ENCODE assay signal across 20 cellular contexts in the genomic region with DNA sequence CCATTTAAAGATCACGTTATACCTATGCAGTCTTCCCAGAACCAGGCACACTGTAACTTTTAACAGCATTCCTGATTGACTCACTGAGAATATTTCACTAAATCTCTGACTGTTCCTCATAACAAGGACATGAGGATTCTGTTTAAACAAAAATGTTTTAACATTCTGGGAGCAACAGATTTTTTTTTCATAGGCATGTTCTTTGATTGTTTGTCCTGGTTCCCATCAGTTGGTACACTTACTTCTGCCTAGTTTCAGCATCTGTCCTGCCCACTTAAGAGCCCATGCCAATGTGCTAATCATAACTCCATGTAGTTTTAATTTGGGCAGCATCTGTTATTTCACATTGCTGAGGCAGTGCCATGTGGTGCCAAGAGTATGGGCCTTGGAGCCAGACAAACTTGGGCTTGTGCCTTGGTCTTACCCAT.
DNase-seq lines count a peak whose midpoint lies in the region; ATAC-seq and TF ChIP-seq lines count a peak whose summit lies in the region.
"Had no signal": no experiment of that assay in that cellular context is flagged by ENCODE, and none has a peak within 500 bp of the region (broad histone marks: within the 10 kb centered on the region; RNA-seq: fewer than 3 reads in every experiment).

No MANE protein-coding gene starts in this region.

- TF ChIP-seq RAD21 in SK-N-SH (IDR thresholded peaks at IDR 0.05; ENCODE audit: low read length): no peak

- no peak overlapping the region for H3K4me2 ChIP-seq in mammary epithelial cell (ENCODE audit: insufficient read depth, low read depth, low read length)
- H3K4me2 ChIP-seq in SK-N-SH: no peak overlapping the region
- H3K4me2 ChIP-seq in mesenchymal stem cell (ENCODE audit: low read length, poor library complexity, severe bottlenecking): no peak overlapping the region

- H3K4me1 ChIP-seq in mammary epithelial cell (ENCODE audit: insufficient read depth, low read length) (peaks cover 23% of the 10 kb centered on the region), SK-N-SH (ENCODE audit: control insufficient read depth in 1 of 2, insufficient read depth in 2 of 2, low read depth in 1 of 2, low read length in 1 of 2) (no peaks in the 10 kb centered on the region; a peak in 2 of 4 replicates), mesenchymal stem cell (ENCODE audit: control insufficient read depth, insufficient read depth, low read depth, low read length) (peaks cover 2% of the 10 kb centered on the region)
- H3K4me1 ChIP-seq: body of pancreas, pancreas, thyroid gland had no signal

- H3K9ac ChIP-seq in mammary epithelial cell (ENCODE audit: insufficient read depth, low read length) (no peak overlapping the region), SK-N-SH (no peak overlapping the region), mesenchymal stem cell (ENCODE audit: low read length) (no peak overlapping the region)

- no peak for DNase-seq in mammary epithelial cell
- DNase-seq in MCF 10A (ENCODE audit: unreplicated experiment): no peak
- DNase-seq in SK-N-SH: no peak
- DNase-seq in foreskin fibroblast: peak; percentile 18 to 51
- DNase-seq in activated CD4-positive, alpha-beta T cell treated with anti-CD3 and anti-CD28 coated beads for 36 hours: no peak
- DNase-seq in G401 (ENCODE audit: low spot score): no peak
- DNase-seq in glomerular visceral epithelial cell (ENCODE audit: extremely low spot score): no peak
- DNase-seq in mesenchymal stem cell: no peak
- DNase-seq: 8988T; activated naive CD4-positive, alpha-beta T cell treated with anti-CD3 and anti-CD28 coated beads, Interleukin-2, amount 10 ng/mL, durations not matched to agents 7 days and 5 days; body of pancreas; CD8-positive, alpha-beta memory T cell; Karpas-422; left ventricle myocardium superior; NCI-H1436; NCI-H226; pancreas; T-helper 9 cell; thyroid gland had no signal

- no peaks in the 10 kb centered on the region for H3K9me3 ChIP-seq in mammary epithelial cell (replicated peaks; ENCODE audit: insufficient read depth, low read length)
- no peaks in the 10 kb centered on the region for H3K9me3 ChIP-seq in SK-N-SH
- H3K9me3 ChIP-seq in mesenchymal stem cell (ENCODE audit: control insufficient read depth, low read length): no peaks in the 10 kb centered on the region
- H3K9me3 ChIP-seq: body of pancreas, pancreas, thyroid gland had no signal

- no peak overlapping the region for H3K4ac ChIP-seq in mesenchymal stem cell (ENCODE audit: low read depth in 1 of 2, low read length in 2 of 2)

- H3K27me3 Mint-ChIP-seq in MCF 10A (ENCODE audit: insufficient read depth, unreplicated experiment): no peaks in the 10 kb centered on the region
- H3K27me3 Mint-ChIP-seq in activated CD4-positive, alpha-beta T cell treated with anti-CD3 and anti-CD28 coated beads for 36 hours: no peaks in the 10 kb centered on the region
- H3K27me3 Mint-ChIP-seq: dendritic cell treated with granulocyte-macrophage colony-stimulating factor and Interleukin-4, amounts not matched to agents 40 ng/mL and 50 ng/mL, for 4 days had no signal

- no peak overlapping the region for H2BK120ac ChIP-seq in mesenchymal stem cell (ENCODE audit: low read depth, low read length)

- H3K36me3 Mint-ChIP-seq in MCF 10A (ENCODE audit: insufficient read depth, unreplicated experiment): no peaks in the 10 kb centered on the region
- no peaks in the 10 kb centered on the region for H3K36me3 Mint-ChIP-seq in activated CD4-positive, alpha-beta T cell treated with anti-CD3 and anti-CD28 coated beads for 36 hours (ENCODE audit: low read depth)
- H3K36me3 Mint-ChIP-seq: activated naive CD4-positive, alpha-beta T cell treated with anti-CD3 and anti-CD28 coated beads, Interleukin-2, amount 10 ng/mL, durations not matched to agents 7 days and 5 days had no signal

- no peak overlapping the region for H3K23ac ChIP-seq in mesenchymal stem cell (ENCODE audit: low read length in 2 of 2)

- H3K14ac ChIP-seq in mesenchymal stem cell (ENCODE audit: low read length in 2 of 2): no peak overlapping the region

- H3K79me1 ChIP-seq in mesenchymal stem cell (replicated peaks; ENCODE audit: low read length, poor library complexity, severe bottlenecking): no peaks in the 10 kb centered on the region

- no peak for TF ChIP-seq EP300 in SK-N-SH (IDR thresholded peaks at IDR 0.05; ENCODE audit: borderline replicate concordance in 1 of 2, low read depth in 1 of 2, low read length in 1 of 2)

- no peak overlapping the region for H3K27ac Mint-ChIP-seq in MCF 10A (ENCODE audit: low read depth, unreplicated experiment)
- no peak overlapping the region for H3K27ac Mint-ChIP-seq in activated CD4-positive, alpha-beta T cell treated with anti-CD3 and anti-CD28 coated beads for 36 hours
- H3K27ac Mint-ChIP-seq: activated naive CD4-positive, alpha-beta T cell treated with anti-CD3 and anti-CD28 coated beads, Interleukin-2, amount 10 ng/mL, durations not matched to agents 7 days and 5 days; CD8-positive, alpha-beta memory T cell; dendritic cell treated with granulocyte-macrophage colony-stimulating factor and Interleukin-4, amounts not matched to agents 40 ng/mL and 50 ng/mL, for 4 days had no signal

- peak overlapping the region in 1 of 2 experiments; percentile 31 for H2BK12ac ChIP-seq in mesenchymal stem cell (ENCODE audit: low read length in 2 of 2)

- no peak overlapping the region for H3K4me3 Mint-ChIP-seq in MCF 10A (ENCODE audit: unreplicated experiment)
- H3K4me3 Mint-ChIP-seq in activated CD4-positive, alpha-beta T cell treated with anti-CD3 and anti-CD28 coated beads for 36 hours: no peak overlapping the region
- H3K4me3 Mint-ChIP-seq: activated naive CD4-positive, alpha-beta T cell treated with anti-CD3 and anti-CD28 coated beads, Interleukin-2, amount 10 ng/mL, durations not matched to agents 7 days and 5 days; CD8-positive, alpha-beta memory T cell; dendritic cell treated with granulocyte-macrophage colony-stimulating factor and Interleukin-4, amounts not matched to agents 40 ng/mL and 50 ng/mL, for 4 days had no signal

- POLR2A ChIA-PET in MCF 10A (lab: Yijun Ruan, JAX): no interaction called here
- POLR2A ChIA-PET in SK-N-SH (lab: Yijun Ruan, JAX): no interaction called here
- POLR2A ChIA-PET in activated CD4-positive, alpha-beta T cell treated with anti-CD3 and anti-CD28 coated beads for 36 hours (lab: Charles Lee): no interaction called here

- H4K91ac ChIP-seq in mesenchymal stem cell (ENCODE audit: low read length): no peak overlapping the region

- no peaks in the 10 kb centered on the region for H3K9me2 ChIP-seq in SK-N-SH

- WGBS in mammary epithelial cell (ENCODE audit: low coverage, missing lambda C conversion rate): 50% methylated on average over 1 of the region's 1 CpG
- WGBS in SK-N-SH (ENCODE audit: low lambda C conversion rate): 11% methylated on average over 1 of the region's 1 CpG
- 29% methylated on average over 1 of the region's 1 CpG for WGBS in mesenchymal stem cell

- no peak for ATAC-seq in activated CD4-positive, alpha-beta T cell treated with anti-CD3 and anti-CD28 coated beads for 36 hours
- ATAC-seq: body of pancreas, left ventricle myocardium superior, pancreas had no signal

- peaks cover 9% of the 10 kb centered on the region for H3K4me1 Mint-ChIP-seq in MCF 10A (ENCODE audit: insufficient read depth, unreplicated experiment)
- no peaks in the 10 kb centered on the region for H3K4me1 Mint-ChIP-seq in activated CD4-positive, alpha-beta T cell treated with anti-CD3 and anti-CD28 coated beads for 36 hours
- H3K4me1 Mint-ChIP-seq: activated naive CD4-positive, alpha-beta T cell treated with anti-CD3 and anti-CD28 coated beads, Interleukin-2, amount 10 ng/mL, durations not matched to agents 7 days and 5 days; CD8-positive, alpha-beta memory T cell had no signal

- no peak overlapping the region for H2BK5ac ChIP-seq in mesenchymal stem cell (ENCODE audit: low read depth, low read length, poor library complexity, severe bottlenecking)

- CTCF ChIA-PET in mammary epithelial cell (lab: Charles Lee; ENCODE audit: low non-redundant PET) (no interaction called here), MCF 10A (lab: Yijun Ruan, JAX) (no interaction called here), SK-N-SH (lab: Yijun Ruan, JAX) (no interaction called here)
- CTCF ChIA-PET in activated CD4-positive, alpha-beta T cell treated with anti-CD3 and anti-CD28 coated beads for 36 hours (lab: Charles Lee): no interaction called here

- H3K4me3 ChIP-seq in mammary epithelial cell (replicated peaks in 1 of 3; ENCODE audit: insufficient read depth in 1 of 3, low read depth in 2 of 3, low read length in 3 of 3) (no peak overlapping the region), SK-N-SH (ENCODE audit: low read depth in 2 of 2, low read length in 1 of 2) (no peak overlapping the region), foreskin fibroblast (ENCODE audit: low read depth in 1 of 2, low read length in 2 of 2) (no peak overlapping the region), mesenchymal stem cell (ENCODE audit: insufficient read depth in 1 of 2, low read depth in 1 of 2, low read length in 2 of 2) (no peak overlapping the region)
- H3K4me3 ChIP-seq: body of pancreas, pancreas, thyroid gland had no signal

- no peak overlapping the region for H3K27ac ChIP-seq in mammary epithelial cell (ENCODE audit: insufficient read depth, low read depth, low read length)
- H3K27ac ChIP-seq in SK-N-SH (ENCODE audit: low read depth in 2 of 2, low read length in 1 of 2): peak overlapping the region in 1 of 2 experiments; percentile 7; a peak in 1 of 4 replicates
- H3K27ac ChIP-seq in mesenchymal stem cell (ENCODE audit: low read length, poor library complexity, severe bottlenecking): no peak overlapping the region
- H3K27ac ChIP-seq: body of pancreas, pancreas, thyroid gland had no signal

- intact Hi-C loops in mammary epithelial cell (cut with micrococcal nuclease): no loop called here
- intact Hi-C loops in MCF 10A (cut with micrococcal nuclease): no loop called here
- intact Hi-C loops in activated CD4-positive, alpha-beta T cell treated with anti-CD3 and anti-CD28 coated beads for 36 hours (cut with DNase I, micrococcal nuclease): no loop called here

- H4K8ac ChIP-seq in mesenchymal stem cell (ENCODE audit: low read length): no peak overlapping the region

- no peaks in the 10 kb centered on the region for H3K9me3 Mint-ChIP-seq in MCF 10A (ENCODE audit: unreplicated experiment)
- H3K9me3 Mint-ChIP-seq in activated CD4-positive, alpha-beta T cell treated with anti-CD3 and anti-CD28 coated beads for 36 hours (ENCODE audit: low read depth): no peaks in the 10 kb centered on the region
- H3K9me3 Mint-ChIP-seq: activated naive CD4-positive, alpha-beta T cell treated with anti-CD3 and anti-CD28 coated beads, Interleukin-2, amount 10 ng/mL, durations not matched to agents 7 days and 5 days; CD8-positive, alpha-beta memory T cell; dendritic cell treated with granulocyte-macrophage colony-stimulating factor and Interleukin-4, amounts not matched to agents 40 ng/mL and 50 ng/mL, for 4 days had no signal

- dilution Hi-C loops in mammary epithelial cell (cut with HindIII; ENCODE audit: low sequenced_read_pairs): no loop called here

- H4K20me1 ChIP-seq in mammary epithelial cell (ENCODE audit: insufficient read depth, low read length) (no peaks in the 10 kb centered on the region), SK-N-SH (ENCODE audit: insufficient read depth) (no peaks in the 10 kb centered on the region)

- no peak overlapping the region for H3K18ac ChIP-seq in mesenchymal stem cell (ENCODE audit: low read depth in 1 of 2, low read length in 2 of 2)

- H3K27me3 ChIP-seq in mammary epithelial cell (ENCODE audit: insufficient read depth, low read length): no peaks in the 10 kb centered on the region
- no peaks in the 10 kb centered on the region for H3K27me3 ChIP-seq in SK-N-SH (ENCODE audit: insufficient read depth)
- no peaks in the 10 kb centered on the region for H3K27me3 ChIP-seq in mesenchymal stem cell (ENCODE audit: control insufficient read depth in 1 of 2, insufficient read depth in 1 of 2, low read length in 2 of 2)
- H3K27me3 ChIP-seq: body of pancreas, pancreas, thyroid gland had no signal

- H3K36me3 ChIP-seq in mammary epithelial cell (ENCODE audit: insufficient read depth, low read length): no peaks in the 10 kb centered on the region
- H3K36me3 ChIP-seq in SK-N-SH (replicated peaks in 1 of 2; ENCODE audit: control insufficient read depth in 1 of 2, insufficient read depth in 2 of 2, low read length in 1 of 2): no peaks in the 10 kb centered on the region
- no peaks in the 10 kb centered on the region for H3K36me3 ChIP-seq in mesenchymal stem cell (ENCODE audit: control insufficient read depth in 1 of 2, insufficient read depth in 2 of 2, low read depth in 1 of 2, low read length in 2 of 2)
- H3K36me3 ChIP-seq: pancreas, thyroid gland had no signal

- no peak overlapping the region for H2AK5ac ChIP-seq in mesenchymal stem cell (ENCODE audit: low read length, severe bottlenecking)

- no peak for TF ChIP-seq CTCF in mammary epithelial cell (conservative IDR thresholded peaks at IDR 0.05 in 1 of 2, IDR thresholded peaks at IDR 0.05 in 1 of 2; ENCODE audit: extremely low read depth in 1 of 2, insufficient read depth in 1 of 2, low read depth in 1 of 2, low read length in 2 of 2)
- no peak for TF ChIP-seq CTCF in MCF 10A (IDR thresholded peaks at IDR 0.05; ENCODE audit: unreplicated experiment)
- TF ChIP-seq CTCF in SK-N-SH (IDR thresholded peaks at IDR 0.05): no peak
- TF ChIP-seq CTCF in foreskin fibroblast (IDR thresholded peaks at IDR 0.05; ENCODE audit: low read depth, low read length): no peak

- peaks cover 11% of the 10 kb centered on the region for H3F3A ChIP-seq in SK-N-SH (replicated peaks; ENCODE audit: insufficient read depth)

- BruUV-seq in mammary epithelial cell (replicated peaks; lab: Mats Ljungman, UMichigan): no TSS peak
- BruUV-seq in MCF 10A (replicated peaks; lab: Mats Ljungman, UMichigan): no TSS peak

- H2BK15ac ChIP-seq in mesenchymal stem cell (ENCODE audit: low read depth, poor library complexity, severe bottlenecking): no peak overlapping the region

- H2AFZ ChIP-seq in mammary epithelial cell (ENCODE audit: low read depth, low read length): peak overlapping the region; percentile 53
- peak overlapping the region; percentile 25; the same call in 1 of the 2 replicates for H2AFZ ChIP-seq in SK-N-SH (ENCODE audit: low read depth)
- H2AFZ ChIP-seq in mesenchymal stem cell (ENCODE audit: low read depth, low read length): no peak overlapping the region

- in situ Hi-C loops in mammary epithelial cell (cut with MboI; ENCODE audit: low sequenced_read_pairs in 2 of 2) (no loop called here), G401 (cut with HindIII; ENCODE audit: low sequenced_read_pairs) (no loop called here)

- no peaks in the 10 kb centered on the region for H3K79me2 ChIP-seq in mammary epithelial cell (ENCODE audit: insufficient read depth, low read length)
- H3K79me2 ChIP-seq in SK-N-SH (ENCODE audit: insufficient read depth): no peaks in the 10 kb centered on the region

Comparison
In these comparisons a context has a peak if more than half of its experiments do, and no peak if none do; other contexts are left out.
1. DNase-seq: peak in foreskin fibroblast (2 of 2); none in mammary epithelial cell (single experiment), MCF 10A (single experiment), SK-N-SH (single experiment), activated CD4-positive, alpha-beta T cell treated with anti-CD3 and anti-CD28 coated beads for 36 hours (single experiment), G401 (single experiment), glomerular visceral epithelial cell (single experiment) and mesenchymal stem cell (single experiment).